25 cellular contexts compared by ENCODE assay signal in the genomic region with DNA sequence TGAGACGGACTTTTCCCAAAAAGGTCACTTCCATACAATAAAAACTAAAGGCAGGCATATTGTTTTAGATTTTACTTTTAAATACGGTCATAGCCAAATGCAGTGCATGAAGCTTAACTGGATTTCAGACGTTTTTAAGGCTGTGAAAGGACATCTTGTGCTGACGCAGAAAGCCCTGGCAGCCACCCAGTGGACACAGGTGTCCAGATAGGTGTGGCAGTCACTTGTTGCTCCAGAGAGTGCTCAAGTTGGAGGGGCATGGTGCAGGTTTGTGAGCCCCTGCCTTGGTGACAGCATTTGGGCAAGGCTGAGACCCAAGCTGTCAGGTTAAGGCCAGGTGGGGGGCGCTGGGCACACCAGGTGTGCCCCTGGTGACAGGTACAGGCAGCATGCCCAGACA.
"Had no signal": no experiment of that assay in that cellular context is flagged by ENCODE, and none has a peak within 500 bp of the region (broad histone marks: within the 10 kb centered on the region; RNA-seq: fewer than 3 reads in every experiment).

No MANE protein-coding gene starts in this region.

- H3K27ac ChIP-seq: epithelial cell of prostate, VCaP had no signal

- ATAC-seq: activated T-cell treated with anti-CD3 and anti-CD28 coated beads, Interleukin-2, amount 50 U/mL, for 72 hours; T-helper 17 cell; WTC11 had no signal

- DNase-seq: activated CD4-positive, alpha-beta memory T cell treated with anti-CD3 and anti-CD28 coated beads, Interleukin-2, amount 10 ng/mL, durations not matched to agents 7 days and 5 days; activated CD4-positive, alpha-beta T cell treated with anti-CD3 and anti-CD28 coated beads for 1 hour; activated CD4-positive, alpha-beta T cell treated with anti-CD3 and anti-CD28 coated beads for 4 hours; activated CD4-positive, alpha-beta T cell treated with anti-CD3 and anti-CD28 coated beads, Interleukin-2, amount 10 ng/mL, durations not matched to agents 7 days and 5 days; activated CD4-positive, alpha-beta T cell treated with anti-CD3 and anti-CD28 coated beads, Interleukin-2, amount 50 U/mL, for 4 hours; activated CD8-positive, alpha-beta memory T cell treated with anti-CD3 and anti-CD28 coated beads, Interleukin-2, amount 50 U/mL, for 48 hours; activated gamma-delta T cell treated with Interleukin-2 at 50 U/mL for 16 hours; activated naive CD4-positive, alpha-beta T cell treated with anti-CD3 and anti-CD28 coated beads, Interleukin-2, amount 50 U/mL, for 16 hours; activated naive CD4-positive, alpha-beta T cell treated with Interleukin-2 at 50 U/mL for 16 hours; activated T-cell treated with anti-CD3 and anti-CD28 coated beads for 4 hours; activated T-cell treated with anti-CD3 and anti-CD28 coated beads, Interleukin-2, amount 50 U/mL, for 24 hours; activated T-cell treated with anti-CD3 and anti-CD28 coated beads, Interleukin-2, amount 50 U/mL, for 72 hours; amniotic stem cell; anterior cingulate cortex; caudate nucleus; cortex of kidney; dermis blood vessel endothelial cell; effector CD8-positive, alpha-beta T cell; foreskin fibroblast; glutamatergic neuron; T-helper 1 cell; T-helper 17 cell had no signal
